11 cellular contexts compared by ENCODE assay signal in genomic region chr2:19649785-19650380, GRCh38.
A peak's percentile ranks its signal among the peaks of the same experiment; 100 is the strongest.
DNase-seq lines count a peak whose midpoint lies in the region; ATAC-seq, FAIRE-seq and TF ChIP-seq lines count a peak whose summit lies in the region.
"Had no signal": no experiment of that assay in that cellular context is flagged by ENCODE, and none has a peak within 500 bp of the region (broad histone marks: within the 10 kb centered on the region; RNA-seq: fewer than 3 reads in every experiment).

No MANE protein-coding gene starts in this region.

- TF ChIP-seq POLR2A in H54 (IDR thresholded peaks at IDR 0.05; ENCODE audit: low read depth, low read length), result no peak

- H3K4me3 ChIP-seq in skeletal muscle cell (ENCODE audit: low read depth, low read length), result no peak overlapping the region

- no peak overlapping the region for H3K4me3 Mint-ChIP-seq in immature natural killer cell

- H3K36me3 Mint-ChIP-seq in immature natural killer cell, result no peaks in the 10 kb centered on the region

- FAIRE-seq in H54 (lab: Jason Lieb, UNC), result peak; percentile 93

- no peak overlapping the region for H3K27ac Mint-ChIP-seq in immature natural killer cell

- peak; percentile 75 for DNase-seq in H54 (ENCODE audit: insufficient read length, low spot score)
- peak; percentile 86 for DNase-seq in amniotic stem cell (lab: John Stamatoyannopoulos, UW)
- DNase-seq in glomerular endothelial cell (ENCODE audit: extremely low read depth, low read depth, low spot score), result peak; percentile 14
- DNase-seq in skeletal muscle cell (ENCODE audit: low read depth), result peak; percentile 99
- no peak for DNase-seq in NCI-H128 (lab: John Stamatoyannopoulos, UW; ENCODE audit: unreplicated experiment)
- DNase-seq in central memory CD4-positive, alpha-beta T cell, result no peak
- no peak for DNase-seq in immature natural killer cell
- DNase-seq: GDM1, NCI-H345, occipital lobe had no signal

- no peaks in the 10 kb centered on the region for H3K9me3 Mint-ChIP-seq in immature natural killer cell

- no peaks in the 10 kb centered on the region for H3K27me3 Mint-ChIP-seq in immature natural killer cell (ENCODE audit: low read depth in 3 of 3)

- ATAC-seq in HG03378 (IDR thresholded peaks at IDR 0.05; ENCODE audit: unreplicated experiment), result no peak

- no peaks in the 10 kb centered on the region for H3K4me1 Mint-ChIP-seq in immature natural killer cell

Comparison
In these comparisons a context has a peak if more than half of its experiments do, and no peak if none do; other contexts are left out.
1. DNase-seq: peak in H54 (single experiment), amniotic stem cell (single experiment), glomerular endothelial cell (single experiment) and skeletal muscle cell (single experiment); none in NCI-H128 (single experiment), central memory CD4-positive, alpha-beta T cell (single experiment) and immature natural killer cell (0 of 3).